ENCODE assay signal across 21 cellular contexts in genomic region chr7:112575864-112576263, GRCh38.
"Had no signal": no experiment of that assay in that cellular context is flagged by ENCODE, and none has a peak within 500 bp of the region (broad histone marks: within the 10 kb centered on the region; RNA-seq: fewer than 3 reads in every experiment).

No MANE protein-coding gene starts in this region.

- H3K27me3 ChIP-seq: tibial artery had no signal

- H3K4me3 Mint-ChIP-seq: activated T-cell treated with anti-CD3 and anti-CD28 coated beads, Interleukin-2, amount 50 U/mL, for 4 hours; dendritic cell treated with granulocyte-macrophage colony-stimulating factor and Interleukin-4, amounts not matched to agents 40 ng/mL and 50 ng/mL, for 4 days; naive thymus-derived CD8-positive, alpha-beta T cell had no signal

- FAIRE-seq: kidney, urothelium cell line had no signal

- H3K27ac Mint-ChIP-seq: dendritic cell treated with granulocyte-macrophage colony-stimulating factor and Interleukin-4, amounts not matched to agents 40 ng/mL and 50 ng/mL, for 4 days; naive thymus-derived CD8-positive, alpha-beta T cell had no signal

- H3K36me3 ChIP-seq: tibial artery had no signal

- H3K9me3 ChIP-seq: psoas muscle, tibial artery had no signal

- H3K4me1 ChIP-seq: tibial artery had no signal

- H3K4me3 ChIP-seq: psoas muscle, SK-N-MC, tibial artery had no signal

- H3K27me3 Mint-ChIP-seq: dendritic cell treated with granulocyte-macrophage colony-stimulating factor and Interleukin-4, amounts not matched to agents 40 ng/mL and 50 ng/mL, for 4 days had no signal

- DNase-seq: activated CD4-positive, alpha-beta T cell treated with anti-CD3 and anti-CD28 coated beads, Interleukin-2, amount 50 U/mL, for 1 hour; activated CD8-positive, alpha-beta memory T cell treated with anti-CD3 and anti-CD28 coated beads, Interleukin-2, amount 50 U/mL, for 4 hours; activated effector memory CD4-positive, alpha-beta T cell treated with anti-CD3 and anti-CD28 coated beads, Interleukin-2, amount 50 U/mL, for 16 hours; activated naive CD4-positive, alpha-beta T cell treated with anti-CD3 and anti-CD28 coated beads, Interleukin-2, amount 50 U/mL, for 16 hours; activated T-cell treated with anti-CD3 and anti-CD28 coated beads, Interleukin-2, amount 50 U/mL, for 4 hours; aorta; effector memory CD4-positive, alpha-beta T cell; foreskin melanocyte; kidney; mesenchymal stem cell; naive thymus-derived CD8-positive, alpha-beta T cell; psoas muscle; stimulated activated CD8-positive, alpha-beta memory T cell treated with anti-CD3 and anti-CD28 coated beads, Interleukin-4, amount 100 ng/mL, for 48 hours; stimulated activated naive CD4-positive, alpha-beta T cell; T-helper 1 cell; T-helper 9 cell; tibial artery had no signal

- ATAC-seq: activated T-cell treated with anti-CD3 and anti-CD28 coated beads, Interleukin-2, amount 50 U/mL, for 4 hours; naive thymus-derived CD8-positive, alpha-beta T cell; sciatic nerve had no signal

- H3K27ac ChIP-seq: psoas muscle, SK-N-MC, tibial artery had no signal
